In genomic region chr18:63848159-63848558, GRCh38 we compare ENCODE assay signal across 1 cellular context.
TF ChIP-seq lines count a peak whose summit lies in the region.

No MANE protein-coding gene starts in this region.

TF ChIP-seq in H1, 55 proteins besides CTCF, POLR2A, EP300 and RAD21 (continued from another document):
- TF ChIP-seq ATF2 (IDR thresholded peaks at IDR 0.05; ENCODE audit: low read length) (no peak), KDM5A (IDR thresholded peaks at IDR 0.05; ENCODE audit: low read length) (no peak), MAX (IDR thresholded peaks at IDR 0.05) (no peak), ZNF274 (IDR thresholded peaks at IDR 0.05; ENCODE audit: borderline replicate concordance, extremely low read depth, low read length) (no peak), RNF2 (IDR thresholded peaks at IDR 0.05; ENCODE audit: borderline replicate concordance, low read depth, low read length, missing control alignments, poor library complexity, severe bottlenecking) (no peak)
